Comparison of ENCODE assay signal across 10 cellular contexts in the genomic region with DNA sequence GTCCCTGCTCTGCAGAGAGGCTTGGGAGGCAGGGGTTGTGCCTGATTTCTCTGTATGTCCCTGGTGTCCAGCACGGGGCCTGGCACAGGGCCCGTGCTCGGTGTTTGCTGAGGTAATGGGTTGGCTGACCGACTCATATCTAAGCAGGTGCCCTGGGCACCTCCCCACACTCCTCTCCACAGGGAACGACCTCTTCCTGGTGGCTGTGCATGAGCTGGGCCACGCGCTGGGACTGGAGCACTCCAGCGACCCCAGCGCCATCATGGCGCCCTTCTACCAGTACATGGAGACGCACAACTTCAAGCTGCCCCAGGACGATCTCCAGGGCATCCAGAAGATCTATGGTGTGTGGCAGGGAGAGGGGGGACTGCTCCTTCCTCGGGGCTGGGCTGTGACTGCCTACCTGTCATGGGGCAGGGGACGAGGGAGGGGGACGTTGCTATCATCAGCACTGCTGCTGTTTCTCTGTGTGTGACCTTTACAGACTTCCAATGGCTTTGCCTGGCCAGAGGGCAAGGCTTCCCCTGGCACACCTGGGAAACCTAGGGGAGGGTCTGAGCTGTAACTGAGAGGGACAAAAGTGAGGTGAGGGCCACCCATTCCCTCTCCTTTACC. TPM values are rescaled to one million over a fixed set of nuclear protein-coding genes. Genes with fewer than 3 reads are reported as not detected.
DNase-seq lines count a peak whose midpoint lies in the region; TF ChIP-seq lines count a peak whose summit lies in the region.
"Had no signal": no experiment of that assay in that cellular context is flagged by ENCODE, and none has a peak within 500 bp of the region (broad histone marks: within the 10 kb centered on the region; RNA-seq: fewer than 3 reads in every experiment).

No MANE protein-coding gene starts in this region.

- peaks cover 7% of the 10 kb centered on the region for H3K36me3 Mint-ChIP-seq in type B pancreatic cell
- peaks cover 9% of the 10 kb centered on the region for H3K36me3 Mint-ChIP-seq in activated T-helper 1 cell treated with anti-CD3 and anti-CD28 coated beads, Interleukin-12 subunit alpha, Interleukin-12 subunit beta, Interleukin-2, Interleukin-4 antibody, amounts not matched to agents 30 ng/mL and 10 ng/mL and 1 ng/mL, durations not matched to agents 14 hours and 24 hours and 36 hours (ENCODE audit: low read depth)

- H3K27me3 ChIP-seq in colonic mucosa: no peaks in the 10 kb centered on the region

- H3K4me1 ChIP-seq in colonic mucosa (peaks cover 5% of the 10 kb centered on the region), mesodermal cell (ENCODE audit: control insufficient read depth, insufficient read depth, low read length, poor library complexity, severe bottlenecking) (peaks cover 24% of the 10 kb centered on the region)

- no peak overlapping the region for H3K4me3 ChIP-seq in colonic mucosa
- H3K4me3 ChIP-seq in mesodermal cell (ENCODE audit: extremely low read depth, insufficient read depth, low read length, poor library complexity, severe bottlenecking): no peak overlapping the region

- peak overlapping the region; percentile 2 for H3K27ac ChIP-seq in colonic mucosa
- H3K27ac ChIP-seq in mesodermal cell (ENCODE audit: low read depth, low read length, severe bottlenecking): peak overlapping the region; percentile 82

- H3K36me3 ChIP-seq in colonic mucosa: no peaks in the 10 kb centered on the region
- peaks cover 3% of the 10 kb centered on the region for H3K36me3 ChIP-seq in mesodermal cell (ENCODE audit: control insufficient read depth, insufficient read depth, low read length)

- H3K9ac ChIP-seq in colonic mucosa (ENCODE audit: low read depth in 2 of 2, low read length in 2 of 2): no peak overlapping the region

- no peak for TF ChIP-seq CTCF in colonic mucosa (IDR thresholded peaks at IDR 0.05)
- no peak for TF ChIP-seq CTCF in type B pancreatic cell (conservative IDR thresholded peaks at IDR 0.05)

- peaks cover 14% of the 10 kb centered on the region for H3K4me1 Mint-ChIP-seq in type B pancreatic cell (ENCODE audit: unreplicated experiment)
- no peaks in the 10 kb centered on the region for H3K4me1 Mint-ChIP-seq in activated T-helper 1 cell treated with anti-CD3 and anti-CD28 coated beads, Interleukin-12 subunit alpha, Interleukin-12 subunit beta, Interleukin-2, Interleukin-4 antibody, amounts not matched to agents 30 ng/mL and 10 ng/mL and 1 ng/mL, durations not matched to agents 14 hours and 24 hours and 36 hours (ENCODE audit: low read depth)

- H3K27me3 Mint-ChIP-seq in type B pancreatic cell: no peaks in the 10 kb centered on the region
- H3K27me3 Mint-ChIP-seq in activated T-helper 1 cell treated with anti-CD3 and anti-CD28 coated beads, Interleukin-12 subunit alpha, Interleukin-12 subunit beta, Interleukin-2, Interleukin-4 antibody, amounts not matched to agents 30 ng/mL and 10 ng/mL and 1 ng/mL, durations not matched to agents 14 hours and 24 hours and 36 hours (ENCODE audit: insufficient read depth): no peaks in the 10 kb centered on the region

- intact Hi-C loops in colonic mucosa (cut with DNase I): no loop called here
- intact Hi-C loops in activated T-helper 1 cell treated with anti-CD3 and anti-CD28 coated beads, Interleukin-12 subunit alpha, Interleukin-12 subunit beta, Interleukin-2, Interleukin-4 antibody, amounts not matched to agents 30 ng/mL and 10 ng/mL and 1 ng/mL, durations not matched to agents 14 hours and 24 hours and 36 hours (cut with micrococcal nuclease): no loop called here

- no peaks in the 10 kb centered on the region for H3K9me3 ChIP-seq in colonic mucosa
- no peaks in the 10 kb centered on the region for H3K9me3 ChIP-seq in mesodermal cell (ENCODE audit: control insufficient read depth, low read length)

- H3K27ac Mint-ChIP-seq in type B pancreatic cell: peak overlapping the region; percentile 94
- no peak overlapping the region for H3K27ac Mint-ChIP-seq in activated T-helper 1 cell treated with anti-CD3 and anti-CD28 coated beads, Interleukin-12 subunit alpha, Interleukin-12 subunit beta, Interleukin-2, Interleukin-4 antibody, amounts not matched to agents 30 ng/mL and 10 ng/mL and 1 ng/mL, durations not matched to agents 14 hours and 24 hours and 36 hours
- H3K27ac Mint-ChIP-seq: T-helper 2 cell treated with Interferon-gamma antibody and Interleukin-4, amounts not matched to agents 5 μg/mL and 100 μg/mL, for 36 hours had no signal

- no peak overlapping the region for H3K4me3 Mint-ChIP-seq in type B pancreatic cell
- H3K4me3 Mint-ChIP-seq in activated T-helper 1 cell treated with anti-CD3 and anti-CD28 coated beads, Interleukin-12 subunit alpha, Interleukin-12 subunit beta, Interleukin-2, Interleukin-4 antibody, amounts not matched to agents 30 ng/mL and 10 ng/mL and 1 ng/mL, durations not matched to agents 14 hours and 24 hours and 36 hours: no peak overlapping the region
- H3K4me3 Mint-ChIP-seq: T-helper 2 cell treated with Interferon-gamma antibody and Interleukin-4, amounts not matched to agents 5 μg/mL and 100 μg/mL, for 36 hours had no signal

- WGBS in mesodermal cell (ENCODE audit: insufficient coverage in 2 of 2), 2 experiments: 85 to 87% methylated on average over 7 to 9 of the region's 15 CpGs

- no peaks in the 10 kb centered on the region for H3K9me3 Mint-ChIP-seq in type B pancreatic cell
- H3K9me3 Mint-ChIP-seq in activated T-helper 1 cell treated with anti-CD3 and anti-CD28 coated beads, Interleukin-12 subunit alpha, Interleukin-12 subunit beta, Interleukin-2, Interleukin-4 antibody, amounts not matched to agents 30 ng/mL and 10 ng/mL and 1 ng/mL, durations not matched to agents 14 hours and 24 hours and 36 hours: no peaks in the 10 kb centered on the region
- H3K9me3 Mint-ChIP-seq: T-helper 2 cell treated with Interferon-gamma antibody and Interleukin-4, amounts not matched to agents 5 μg/mL and 100 μg/mL, for 36 hours had no signal

- peak; percentile 55 for DNase-seq in NCI-H2029 (lab: John Stamatoyannopoulos, UW)
- DNase-seq in colonic mucosa: no peak
- no peak for DNase-seq in type B pancreatic cell (ENCODE audit: extremely low spot score, unreplicated experiment)
- no peak for DNase-seq in activated CD4-positive, alpha-beta T cell treated with anti-CD3 and anti-CD28 coated beads, Interleukin-2, amount 50 U/mL, for 4 hours
- DNase-seq in NK-92 (lab: John Stamatoyannopoulos, UW; ENCODE audit: unreplicated experiment): no peak
- DNase-seq in activated T-helper 1 cell treated with anti-CD3 and anti-CD28 coated beads, Interleukin-12 subunit alpha, Interleukin-12 subunit beta, Interleukin-2, Interleukin-4 antibody, amounts not matched to agents 30 ng/mL and 10 ng/mL and 1 ng/mL, durations not matched to agents 14 hours and 24 hours and 36 hours (ENCODE audit: low spot score): no peak
- no peak for DNase-seq in NCI-H187 (lab: John Stamatoyannopoulos, UW)

RNA-seq across cellular contexts. Expression of a gene that starts 14.2 kb away (rescaled TPM):
- total RNA-seq in colonic mucosa: 100 to 1,000 TPM in 1 of 2 donors, 10 to 100 TPM in 1; 83.9 to 123 TPM
- 77.1 TPM for polyA plus RNA-seq in mesodermal cell (2013, experiment 1 of 2)
- polyA plus RNA-seq in mesodermal cell (2013, experiment 2 of 2): 70.8 TPM
- total RNA-seq in type B pancreatic cell (ENCODE audit: low replicate concordance): 63.1 and 77.1 TPM in 2 replicates
- 25.0 and 27.0 TPM in 2 replicates for total RNA-seq in activated T-helper 1 cell treated with anti-CD3 and anti-CD28 coated beads, Interleukin-12 subunit alpha, Interleukin-12 subunit beta, Interleukin-2, Interleukin-4 antibody, amounts not matched to agents 30 ng/mL and 10 ng/mL and 1 ng/mL, durations not matched to agents 14 hours and 24 hours and 36 hours

RNA-seq across cellular contexts. Expression of a gene that starts 20.9 kb away (rescaled TPM):
- 100 to 1,000 TPM; 163 to 194 TPM for total RNA-seq in colonic mucosa
- polyA plus RNA-seq in mesodermal cell (2013, experiment 1 of 2): 109 TPM
- 92.7 TPM for polyA plus RNA-seq in mesodermal cell (2013, experiment 2 of 2)
- 124 and 185 TPM in 2 replicates for total RNA-seq in type B pancreatic cell (ENCODE audit: low replicate concordance)
- total RNA-seq in activated T-helper 1 cell treated with anti-CD3 and anti-CD28 coated beads, Interleukin-12 subunit alpha, Interleukin-12 subunit beta, Interleukin-2, Interleukin-4 antibody, amounts not matched to agents 30 ng/mL and 10 ng/mL and 1 ng/mL, durations not matched to agents 14 hours and 24 hours and 36 hours: 232 TPM in 2 replicates

RNA-seq across cellular contexts. Expression of a gene that starts 28.5 kb away (rescaled TPM):
- under 1 TPM in 1 of 2 donors, not detected in 1; 0.45 TPM for total RNA-seq in colonic mucosa
- polyA plus RNA-seq in mesodermal cell (2013, experiment 1 of 2): not detected
- polyA plus RNA-seq in mesodermal cell (2013, experiment 2 of 2): not detected
- total RNA-seq in type B pancreatic cell (ENCODE audit: low replicate concordance): not detected in 2 replicates
- total RNA-seq in activated T-helper 1 cell treated with anti-CD3 and anti-CD28 coated beads, Interleukin-12 subunit alpha, Interleukin-12 subunit beta, Interleukin-2, Interleukin-4 antibody, amounts not matched to agents 30 ng/mL and 10 ng/mL and 1 ng/mL, durations not matched to agents 14 hours and 24 hours and 36 hours: not detected in 2 replicates
- total RNA-seq: dermis blood vessel endothelial cell had no signal

RNA-seq across cellular contexts. Expression of a gene that starts 37.2 kb away (rescaled TPM):
- total RNA-seq in colonic mucosa (under 1 TPM; 0.15 to 0.50 TPM), type B pancreatic cell (ENCODE audit: low replicate concordance) (2.2 and 2.6 TPM in 2 replicates)
- 0.88 TPM for polyA plus RNA-seq in mesodermal cell (2013, experiment 1 of 2)
- 0.76 TPM for polyA plus RNA-seq in mesodermal cell (2013, experiment 2 of 2)
- 0.05 TPM in 1 of 2 replicates, not detected in the other for total RNA-seq in activated T-helper 1 cell treated with anti-CD3 and anti-CD28 coated beads, Interleukin-12 subunit alpha, Interleukin-12 subunit beta, Interleukin-2, Interleukin-4 antibody, amounts not matched to agents 30 ng/mL and 10 ng/mL and 1 ng/mL, durations not matched to agents 14 hours and 24 hours and 36 hours
